ENCODE assay signal across 25 cellular contexts in genomic region chr2:238581126-238581525, GRCh38.
DNase-seq lines count a peak whose midpoint lies in the region; ATAC-seq and TF ChIP-seq lines count a peak whose summit lies in the region.
"Had no signal": no experiment of that assay in that cellular context is flagged by ENCODE, and none has a peak within 500 bp of the region (broad histone marks: within the 10 kb centered on the region; RNA-seq: fewer than 3 reads in every experiment).

No MANE protein-coding gene starts in this region.

- H3K27ac ChIP-seq in prostate gland, result no peak overlapping the region
- no peak overlapping the region for H3K27ac ChIP-seq in heart right ventricle
- H3K27ac ChIP-seq: A549, BLaER1, C4-2B had no signal

- H3K4me3 Mint-ChIP-seq in T-helper 17 cell, result no peak overlapping the region
- H3K4me3 Mint-ChIP-seq: B cell; CD4-positive, CD25-positive, alpha-beta regulatory T cell; CD8-positive, alpha-beta T cell; GM23338; H9 had no signal

- ATAC-seq in T-helper 17 cell (no peak), heart right ventricle (no peak)
- ATAC-seq: A549; CD8-positive, alpha-beta T cell; GM12878; GM23338; HCT116 had no signal

- H3K36me3 ChIP-seq in adipocyte (ENCODE audit: control insufficient read depth, insufficient read depth, low read length, severe bottlenecking) (no peaks in the 10 kb centered on the region), prostate gland (no peaks in the 10 kb centered on the region), heart right ventricle (no peaks in the 10 kb centered on the region)
- H3K36me3 ChIP-seq: BLaER1 had no signal

- H3K9me3 ChIP-seq in adipocyte (ENCODE audit: control insufficient read depth, low read length), result peaks cover 11% of the 10 kb centered on the region
- no peaks in the 10 kb centered on the region for H3K9me3 ChIP-seq in prostate gland
- H3K9me3 ChIP-seq in T-helper 17 cell (ENCODE audit: control insufficient read depth, low read length, poor library complexity, severe bottlenecking), result no peaks in the 10 kb centered on the region
- peaks cover 0 to 36% (median 0%) of the 10 kb centered on the region in 11 donors for H3K9me3 ChIP-seq in heart right ventricle
- H3K9me3 ChIP-seq: Caco-2 had no signal

- H3K27ac Mint-ChIP-seq in T-helper 17 cell, result no peak overlapping the region
- H3K27ac Mint-ChIP-seq: B cell; CD4-positive, CD25-positive, alpha-beta regulatory T cell; CD8-positive, alpha-beta T cell; GM23338; H9 had no signal

- WGBS in prostate gland, result 85% methylated on average over 4 of the region's 4 CpGs
- WGBS in heart right ventricle, 2 donors, result 84 to 87% methylated on average over 4 of the region's 4 CpGs

- DNase-seq in AG09309 (ENCODE audit: low read depth) (peak; percentile 34), EH (ENCODE audit: low read depth) (peak; percentile 25), adipocyte (ENCODE audit: low read depth) (peak; percentile 50), fibroblast of villous mesenchyme (ENCODE audit: low read depth) (peak; percentile 13), prostate gland (ENCODE audit: low spot score) (no peak), T-helper 17 cell (no peak), heart right ventricle (no peak)
- no peak for DNase-seq in activated T-cell treated with anti-CD3 and anti-CD28 coated beads, Interleukin-2, amount 50 U/mL, for 1 hour
- DNase-seq: 8988T; ACHN; Caco-2; CD4-positive, CD25-positive, alpha-beta regulatory T cell; CD8-positive, alpha-beta T cell; DMS153; DND-41; EL; GDM1 had no signal

- intact Hi-C loops in prostate gland (cut with DNase I) (no loop called here), heart right ventricle (cut with DNase I) (no loop called here)

- peaks cover 14% of the 10 kb centered on the region for H3K27me3 Mint-ChIP-seq in T-helper 17 cell

- TF ChIP-seq CTCF in AG09309 (IDR thresholded peaks at IDR 0.05; ENCODE audit: control insufficient read depth, insufficient read depth, low read depth, low read length, missing control alignments) (no peak), fibroblast of villous mesenchyme (IDR thresholded peaks at IDR 0.05; ENCODE audit: insufficient read depth, low read depth, low read length) (no peak), prostate gland (IDR thresholded peaks at IDR 0.05) (no peak), heart right ventricle (IDR thresholded peaks at IDR 0.05) (no peak)

- TF ChIP-seq POLR2A in prostate gland (IDR thresholded peaks at IDR 0.05), result no peak

- H3K9ac ChIP-seq in adipocyte (ENCODE audit: low read length), result no peak overlapping the region
- H3K9ac ChIP-seq: BLaER1 had no signal

- H3K4me1 ChIP-seq in adipocyte (ENCODE audit: control insufficient read depth, insufficient read depth, low read length), result peaks cover 9% of the 10 kb centered on the region
- no peaks in the 10 kb centered on the region for H3K4me1 ChIP-seq in prostate gland (replicated peaks)
- no peaks in the 10 kb centered on the region for H3K4me1 ChIP-seq in heart right ventricle
- H3K4me1 ChIP-seq: A549, Caco-2 had no signal

- H3K4me1 Mint-ChIP-seq in T-helper 17 cell, result no peaks in the 10 kb centered on the region
- H3K4me1 Mint-ChIP-seq: B cell; CD4-positive, CD25-positive, alpha-beta regulatory T cell; GM23338; H9 had no signal

- H3K36me3 Mint-ChIP-seq in T-helper 17 cell (ENCODE audit: low read depth), result no peaks in the 10 kb centered on the region
- H3K36me3 Mint-ChIP-seq: CD4-positive, CD25-positive, alpha-beta regulatory T cell; CD8-positive, alpha-beta T cell had no signal

- peaks cover 11% of the 10 kb centered on the region for H3K27me3 ChIP-seq in adipocyte (replicated peaks; ENCODE audit: control insufficient read depth, insufficient read depth, low read length)
- no peaks in the 10 kb centered on the region for H3K27me3 ChIP-seq in prostate gland (replicated peaks; ENCODE audit: insufficient read depth)
- H3K27me3 ChIP-seq in heart right ventricle, result peaks cover 0 to 5% (median 0%) of the 10 kb centered on the region in 7 donors
- H3K27me3 ChIP-seq: BLaER1 had no signal

- H3K4me3 ChIP-seq in AG09309 (ENCODE audit: control insufficient read depth, low read depth, low read length), result no peak overlapping the region
- no peak overlapping the region for H3K4me3 ChIP-seq in adipocyte (ENCODE audit: low read length)
- H3K4me3 ChIP-seq in fibroblast of villous mesenchyme (ENCODE audit: low read depth, low read length), result no peak overlapping the region
- no peak overlapping the region for H3K4me3 ChIP-seq in prostate gland
- H3K4me3 ChIP-seq in heart right ventricle, result no peak overlapping the region
- H3K4me3 ChIP-seq: A549, BLaER1, GM12878, GM23338 had no signal

Comparison
In these comparisons a context has a peak if more than half of its experiments do, and no peak if none do; other contexts are left out.
1. DNase-seq: peak in AG09309 (single experiment), EH (single experiment), adipocyte (single experiment) and fibroblast of villous mesenchyme (single experiment); none in prostate gland (single experiment), activated T-cell treated with anti-CD3 and anti-CD28 coated beads, Interleukin-2, amount 50 U/mL, for 1 hour (single experiment), T-helper 17 cell (0 of 3) and heart right ventricle (0 of 2).